ENCODE assay signal across 8 cellular contexts in genomic region chr12:69052613-69053408, GRCh38.
DNase-seq lines count a peak whose midpoint lies in the region; ATAC-seq and TF ChIP-seq lines count a peak whose summit lies in the region.

No MANE protein-coding gene starts in this region.

- DNase-seq in NT2/D1 (ENCODE audit: low read depth, low spot score) (peak; percentile 57), choroid plexus epithelial cell (ENCODE audit: low read depth) (peak; percentile 89), GDM1 (lab: John Stamatoyannopoulos, UW) (no peak), HT-29 (ENCODE audit: low spot score) (no peak), NCI-H1417 treated with DMSO at 0.1 percent for 48 hours (lab: John Stamatoyannopoulos, UW) (no peak)

- peak overlapping the region in 11 of 21 experiments; percentile 0 to 70 (median 47) for H3K27ac ChIP-seq in skin epidermis

- TF ChIP-seq CTCF in choroid plexus epithelial cell (conservative IDR thresholded peaks at IDR 0.05; ENCODE audit: low read depth, low read length): peak; percentile 25

- no peaks in the 10 kb centered on the region for H3K9me3 ChIP-seq in NT2/D1 (ENCODE audit: insufficient read depth, low read length)

- H3K27me3 ChIP-seq in NT2/D1 (ENCODE audit: insufficient read depth, insufficient read length): no peaks in the 10 kb centered on the region

- ATAC-seq in GM18508 (IDR thresholded peaks at IDR 0.05; ENCODE audit: insufficient read depth, unreplicated experiment) (peak; percentile 66), GM19035 (IDR thresholded peaks at IDR 0.05; ENCODE audit: unreplicated experiment) (no peak)

- no peak overlapping the region for H3K9ac ChIP-seq in NT2/D1 (ENCODE audit: insufficient read length, low read depth)

- H3K4me3 ChIP-seq in NT2/D1 (ENCODE audit: insufficient read length, low read depth) (no peak overlapping the region), choroid plexus epithelial cell (ENCODE audit: low read depth, low read length) (no peak overlapping the region), skin epidermis (no peak overlapping the region)

- no peaks in the 10 kb centered on the region for H3K36me3 ChIP-seq in NT2/D1 (ENCODE audit: insufficient read depth, insufficient read length, low read length)

- no peaks in the 10 kb centered on the region for H3K4me1 ChIP-seq in NT2/D1 (ENCODE audit: insufficient read depth, insufficient read length)

Comparison
In these comparisons a context has a peak if more than half of its experiments do, and no peak if none do; other contexts are left out.
1. DNase-seq: peak in NT2/D1 (single experiment) and choroid plexus epithelial cell (single experiment); none in GDM1 (single experiment), HT-29 (single experiment) and NCI-H1417 treated with DMSO at 0.1 percent for 48 hours (single experiment).